In genomic region chr16:11630230-11631056, GRCh38 we compare ENCODE assay signal across 1 cellular context.
TF ChIP-seq lines count a peak whose summit lies in the region.

No MANE protein-coding gene starts in this region.

TF ChIP-seq in HepG2, 621 proteins besides CTCF, POLR2A, EP300 and RAD21 (continued from another document and continues in another):
- TF ChIP-seq, protein P1, sequence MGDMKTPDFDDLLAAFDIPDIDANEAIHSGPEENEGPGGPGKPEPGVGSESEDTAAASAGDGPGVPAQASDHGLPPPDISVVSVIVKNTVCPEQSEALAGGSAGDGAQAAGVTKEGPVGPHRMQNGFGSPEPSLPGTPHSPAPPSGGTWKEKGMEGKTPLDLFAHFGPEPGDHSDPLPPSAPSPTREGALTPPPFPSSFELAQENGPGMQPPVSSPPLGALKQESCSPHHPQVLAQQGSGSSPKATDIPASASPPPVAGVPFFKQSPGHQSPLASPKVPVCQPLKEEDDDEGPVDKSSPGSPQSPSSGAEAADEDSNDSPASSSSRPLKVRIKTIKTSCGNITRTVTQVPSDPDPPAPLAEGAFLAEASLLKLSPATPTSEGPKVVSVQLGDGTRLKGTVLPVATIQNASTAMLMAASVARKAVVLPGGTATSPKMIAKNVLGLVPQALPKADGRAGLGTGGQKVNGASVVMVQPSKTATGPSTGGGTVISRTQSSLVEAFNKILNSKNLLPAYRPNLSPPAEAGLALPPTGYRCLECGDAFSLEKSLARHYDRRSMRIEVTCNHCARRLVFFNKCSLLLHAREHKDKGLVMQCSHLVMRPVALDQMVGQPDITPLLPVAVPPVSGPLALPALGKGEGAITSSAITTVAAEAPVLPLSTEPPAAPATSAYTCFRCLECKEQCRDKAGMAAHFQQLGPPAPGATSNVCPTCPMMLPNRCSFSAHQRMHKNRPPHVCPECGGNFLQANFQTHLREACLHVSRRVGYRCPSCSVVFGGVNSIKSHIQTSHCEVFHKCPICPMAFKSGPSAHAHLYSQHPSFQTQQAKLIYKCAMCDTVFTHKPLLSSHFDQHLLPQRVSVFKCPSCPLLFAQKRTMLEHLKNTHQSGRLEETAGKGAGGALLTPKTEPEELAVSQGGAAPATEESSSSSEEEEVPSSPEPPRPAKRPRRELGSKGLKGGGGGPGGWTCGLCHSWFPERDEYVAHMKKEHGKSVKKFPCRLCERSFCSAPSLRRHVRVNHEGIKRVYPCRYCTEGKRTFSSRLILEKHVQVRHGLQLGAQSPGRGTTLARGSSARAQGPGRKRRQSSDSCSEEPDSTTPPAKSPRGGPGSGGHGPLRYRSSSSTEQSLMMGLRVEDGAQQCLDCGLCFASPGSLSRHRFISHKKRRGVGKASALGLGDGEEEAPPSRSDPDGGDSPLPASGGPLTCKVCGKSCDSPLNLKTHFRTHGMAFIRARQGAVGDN (CRISPR knock-in tag; IDR thresholded peaks at IDR 0.05), result peak; percentile 54
- no peak for TF ChIP-seq SP5 (CRISPR knock-in tag; IDR thresholded peaks at IDR 0.05; ENCODE audit: borderline replicate concordance, low read depth)
- no peak for TF ChIP-seq ATM (IDR thresholded peaks at IDR 0.05; ENCODE audit: borderline replicate concordance)
- 0 out of 2 replicates have a peak, but pooled peaks have one; percentile 27 for TF ChIP-seq ZNF441 (CRISPR knock-in tag; IDR thresholded peaks at IDR 0.05; ENCODE audit: borderline replicate concordance)
- TF ChIP-seq ZNF891 (CRISPR knock-in tag; IDR thresholded peaks at IDR 0.05), result no peak; the same call in 1 of the 2 replicates
- no peak for TF ChIP-seq ZNF552 (CRISPR knock-in tag; IDR thresholded peaks at IDR 0.05; ENCODE audit: borderline replicate concordance)
- TF ChIP-seq MAZ (IDR thresholded peaks at IDR 0.05; ENCODE audit: borderline replicate concordance, low read depth, low read length), result no peak
- TF ChIP-seq MAZ (CRISPR knock-in tag; IDR thresholded peaks at IDR 0.05; ENCODE audit: low read depth), result no peak
- TF ChIP-seq, protein P2, sequence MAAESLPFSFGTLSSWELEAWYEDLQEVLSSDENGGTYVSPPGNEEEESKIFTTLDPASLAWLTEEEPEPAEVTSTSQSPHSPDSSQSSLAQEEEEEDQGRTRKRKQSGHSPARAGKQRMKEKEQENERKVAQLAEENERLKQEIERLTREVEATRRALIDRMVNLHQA (CRISPR knock-in tag; IDR thresholded peaks at IDR 0.05), result no peak
- 0 out of 2 replicates have a peak, but pooled peaks have one; percentile 8 for TF ChIP-seq GATAD2A (CRISPR knock-in tag; IDR thresholded peaks at IDR 0.05)
- no peak for TF ChIP-seq PHF8 (CRISPR knock-in tag; IDR thresholded peaks at IDR 0.05)
- no peak for TF ChIP-seq TRAFD1 (CRISPR knock-in tag; IDR thresholded peaks at IDR 0.05; ENCODE audit: borderline replicate concordance)
- TF ChIP-seq ZNF326 (CRISPR knock-in tag; IDR thresholded peaks at IDR 0.05; ENCODE audit: borderline replicate concordance), result no peak
- TF ChIP-seq PHF21A (CRISPR knock-in tag; IDR thresholded peaks at IDR 0.05), result no peak
- TF ChIP-seq, protein P3, sequence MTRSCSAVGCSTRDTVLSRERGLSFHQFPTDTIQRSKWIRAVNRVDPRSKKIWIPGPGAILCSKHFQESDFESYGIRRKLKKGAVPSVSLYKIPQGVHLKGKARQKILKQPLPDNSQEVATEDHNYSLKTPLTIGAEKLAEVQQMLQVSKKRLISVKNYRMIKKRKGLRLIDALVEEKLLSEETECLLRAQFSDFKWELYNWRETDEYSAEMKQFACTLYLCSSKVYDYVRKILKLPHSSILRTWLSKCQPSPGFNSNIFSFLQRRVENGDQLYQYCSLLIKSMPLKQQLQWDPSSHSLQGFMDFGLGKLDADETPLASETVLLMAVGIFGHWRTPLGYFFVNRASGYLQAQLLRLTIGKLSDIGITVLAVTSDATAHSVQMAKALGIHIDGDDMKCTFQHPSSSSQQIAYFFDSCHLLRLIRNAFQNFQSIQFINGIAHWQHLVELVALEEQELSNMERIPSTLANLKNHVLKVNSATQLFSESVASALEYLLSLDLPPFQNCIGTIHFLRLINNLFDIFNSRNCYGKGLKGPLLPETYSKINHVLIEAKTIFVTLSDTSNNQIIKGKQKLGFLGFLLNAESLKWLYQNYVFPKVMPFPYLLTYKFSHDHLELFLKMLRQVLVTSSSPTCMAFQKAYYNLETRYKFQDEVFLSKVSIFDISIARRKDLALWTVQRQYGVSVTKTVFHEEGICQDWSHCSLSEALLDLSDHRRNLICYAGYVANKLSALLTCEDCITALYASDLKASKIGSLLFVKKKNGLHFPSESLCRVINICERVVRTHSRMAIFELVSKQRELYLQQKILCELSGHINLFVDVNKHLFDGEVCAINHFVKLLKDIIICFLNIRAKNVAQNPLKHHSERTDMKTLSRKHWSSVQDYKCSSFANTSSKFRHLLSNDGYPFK (CRISPR knock-in tag; IDR thresholded peaks at IDR 0.05; ENCODE audit: borderline replicate concordance), result no peak; the same call in 1 of the 2 replicates
- no peak for TF ChIP-seq IKZF5 (CRISPR knock-in tag; IDR thresholded peaks at IDR 0.05)
- no peak for TF ChIP-seq U2AF2 (IDR thresholded peaks at IDR 0.05; ENCODE audit: low read depth, low read length)
- TF ChIP-seq, protein P4, sequence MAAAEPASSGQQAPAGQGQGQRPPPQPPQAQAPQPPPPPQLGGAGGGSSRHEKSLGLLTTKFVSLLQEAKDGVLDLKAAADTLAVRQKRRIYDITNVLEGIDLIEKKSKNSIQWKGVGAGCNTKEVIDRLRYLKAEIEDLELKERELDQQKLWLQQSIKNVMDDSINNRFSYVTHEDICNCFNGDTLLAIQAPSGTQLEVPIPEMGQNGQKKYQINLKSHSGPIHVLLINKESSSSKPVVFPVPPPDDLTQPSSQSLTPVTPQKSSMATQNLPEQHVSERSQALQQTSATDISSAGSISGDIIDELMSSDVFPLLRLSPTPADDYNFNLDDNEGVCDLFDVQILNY (CRISPR knock-in tag; conservative IDR thresholded peaks at IDR 0.05), result no peak
- no peak for TF ChIP-seq EHMT2 (IDR thresholded peaks at IDR 0.05; ENCODE audit: borderline replicate concordance, low read depth, low read length)
- no peak for TF ChIP-seq ZNF747 (CRISPR knock-in tag; IDR thresholded peaks at IDR 0.05; ENCODE audit: borderline replicate concordance)
- TF ChIP-seq ZNF577 (CRISPR knock-in tag; IDR thresholded peaks at IDR 0.05; ENCODE audit: borderline replicate concordance, low read depth), result no peak
- TF ChIP-seq ZBTB10 (CRISPR knock-in tag; IDR thresholded peaks at IDR 0.05; ENCODE audit: borderline replicate concordance), result no peak
- TF ChIP-seq GFI1 (CRISPR knock-in tag; IDR thresholded peaks at IDR 0.05; ENCODE audit: borderline replicate concordance), result no peak
- no peak for TF ChIP-seq KLF12 (CRISPR knock-in tag; IDR thresholded peaks at IDR 0.05; ENCODE audit: borderline replicate concordance)
- no peak for TF ChIP-seq HNF1B (CRISPR knock-in tag; IDR thresholded peaks at IDR 0.05)
- no peak for TF ChIP-seq RXRA (CRISPR knock-in tag; IDR thresholded peaks at IDR 0.05)
- TF ChIP-seq TBX2 (CRISPR knock-in tag; IDR thresholded peaks at IDR 0.05; ENCODE audit: borderline replicate concordance), result peak; percentile 14; the same call in 1 of the 2 replicates
- TF ChIP-seq ZNF530 (CRISPR knock-in tag; IDR thresholded peaks at IDR 0.05; ENCODE audit: low read depth), result no peak
- no peak for TF ChIP-seq SSRP1 (CRISPR knock-in tag; IDR thresholded peaks at IDR 0.05)
- TF ChIP-seq ZNF629 (CRISPR knock-in tag; conservative IDR thresholded peaks at IDR 0.05), result no peak
- TF ChIP-seq SP140L (CRISPR knock-in tag; IDR thresholded peaks at IDR 0.05; ENCODE audit: borderline replicate concordance), result no peak
- no peak for TF ChIP-seq CREM (IDR thresholded peaks at IDR 0.05)
- TF ChIP-seq CREM (CRISPR knock-in tag; IDR thresholded peaks at IDR 0.05), result no peak
- TF ChIP-seq, protein P5, sequence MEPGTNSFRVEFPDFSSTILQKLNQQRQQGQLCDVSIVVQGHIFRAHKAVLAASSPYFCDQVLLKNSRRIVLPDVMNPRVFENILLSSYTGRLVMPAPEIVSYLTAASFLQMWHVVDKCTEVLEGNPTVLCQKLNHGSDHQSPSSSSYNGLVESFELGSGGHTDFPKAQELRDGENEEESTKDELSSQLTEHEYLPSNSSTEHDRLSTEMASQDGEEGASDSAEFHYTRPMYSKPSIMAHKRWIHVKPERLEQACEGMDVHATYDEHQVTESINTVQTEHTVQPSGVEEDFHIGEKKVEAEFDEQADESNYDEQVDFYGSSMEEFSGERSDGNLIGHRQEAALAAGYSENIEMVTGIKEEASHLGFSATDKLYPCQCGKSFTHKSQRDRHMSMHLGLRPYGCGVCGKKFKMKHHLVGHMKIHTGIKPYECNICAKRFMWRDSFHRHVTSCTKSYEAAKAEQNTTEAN (CRISPR knock-in tag; conservative IDR thresholded peaks at IDR 0.05), result no peak
- no peak for TF ChIP-seq EEA1 (CRISPR knock-in tag; IDR thresholded peaks at IDR 0.05; ENCODE audit: borderline replicate concordance)
- no peak for TF ChIP-seq ZBTB39 (CRISPR knock-in tag; IDR thresholded peaks at IDR 0.05)
- no peak for TF ChIP-seq DNMT1 (CRISPR knock-in tag; IDR thresholded peaks at IDR 0.05)
- TF ChIP-seq E2F1 (CRISPR knock-in tag; IDR thresholded peaks at IDR 0.05), result no peak
- TF ChIP-seq ZNF256 (CRISPR knock-in tag; conservative IDR thresholded peaks at IDR 0.05), result no peak
- no peak for TF ChIP-seq ZSCAN30 (CRISPR knock-in tag; IDR thresholded peaks at IDR 0.05)
- no peak for TF ChIP-seq TAF1 (CRISPR knock-in tag; IDR thresholded peaks at IDR 0.05)
- no peak for TF ChIP-seq ZNF781 (CRISPR knock-in tag; IDR thresholded peaks at IDR 0.05; ENCODE audit: borderline replicate concordance, not compliant biosample characterization)
- no peak for TF ChIP-seq PRMT3 (CRISPR knock-in tag; IDR thresholded peaks at IDR 0.05; ENCODE audit: borderline replicate concordance, low read depth)
